8 cellular contexts compared by ENCODE assay signal in genomic region chr13:48562296-48563066, GRCh38. TPM values are rescaled to one million over a fixed set of nuclear protein-coding genes. Genes with fewer than 3 reads are reported as not detected.
DNase-seq lines count a peak whose midpoint lies in the region; ATAC-seq, FAIRE-seq and TF ChIP-seq lines count a peak whose summit lies in the region.

No MANE protein-coding gene starts in this region.

- no peaks in the 10 kb centered on the region for H3K9me3 Mint-ChIP-seq in astrocyte (ENCODE audit: unreplicated experiment)

- no peak overlapping the region for H3K27ac ChIP-seq in astrocyte (ENCODE audit: low read depth, low read length)

- no peaks in the 10 kb centered on the region for H3K9me3 ChIP-seq in astrocyte (ENCODE audit: insufficient read depth, low read depth, low read length)

- peaks cover 3% of the 10 kb centered on the region for H3K4me1 Mint-ChIP-seq in astrocyte (ENCODE audit: low read depth, unreplicated experiment)

- H3K9ac ChIP-seq in astrocyte (ENCODE audit: low read length), result no peak overlapping the region

- no peak overlapping the region for H3K4me3 ChIP-seq in astrocyte (ENCODE audit: insufficient read depth, low read depth, low read length)

- H3K27me3 ChIP-seq in astrocyte (ENCODE audit: insufficient read depth, low read length), result no peaks in the 10 kb centered on the region

- no peaks in the 10 kb centered on the region for H3K27me3 Mint-ChIP-seq in astrocyte (ENCODE audit: low read depth, unreplicated experiment)

- FAIRE-seq in astrocyte (lab: Jason Lieb, UNC), result no peak

- H3K4me3 Mint-ChIP-seq in astrocyte (ENCODE audit: unreplicated experiment), result no peak overlapping the region

- no peaks in the 10 kb centered on the region for H4K20me1 ChIP-seq in astrocyte (ENCODE audit: insufficient read depth, low read length)

- no peak overlapping the region for H3K4me2 ChIP-seq in astrocyte (ENCODE audit: low read length)

- peaks cover 4% of the 10 kb centered on the region for H3K4me1 ChIP-seq in astrocyte (ENCODE audit: insufficient read depth, low read length)

- no peaks in the 10 kb centered on the region for H3K36me3 Mint-ChIP-seq in astrocyte (ENCODE audit: low read depth, unreplicated experiment)

- H3K36me3 ChIP-seq in astrocyte (ENCODE audit: insufficient read depth, low read length), result no peaks in the 10 kb centered on the region

- no peak overlapping the region for H3K27ac Mint-ChIP-seq in astrocyte (ENCODE audit: unreplicated experiment)

- TF ChIP-seq CTCF in astrocyte (IDR thresholded peaks at IDR 0.05; ENCODE audit: insufficient read depth, low read depth, low read length), result no peak

- H3K79me2 ChIP-seq in astrocyte (ENCODE audit: insufficient read depth, low read length), result no peaks in the 10 kb centered on the region

- no peak overlapping the region for H2AFZ ChIP-seq in astrocyte (ENCODE audit: low read depth, low read length)

- ATAC-seq in GM18873 (IDR thresholded peaks at IDR 0.05; ENCODE audit: low FRiP score, unreplicated experiment) (peak; percentile 97), HG02973 (IDR thresholded peaks at IDR 0.05; ENCODE audit: unreplicated experiment) (peak; percentile 97)

- peak; percentile 47 for DNase-seq in SIG-M5 treated with dmso at 0.1 percent for 504 hours (lab: John Stamatoyannopoulos, UW; ENCODE audit: unreplicated experiment)
- DNase-seq in astrocyte (ENCODE audit: low read depth), result peak; percentile 31
- DNase-seq in stimulated activated CD8-positive, alpha-beta memory T cell treated with anti-CD3 and anti-CD28 coated beads, Interleukin-4, amount 100 ng/mL, for 4 hours (ENCODE audit: low read depth in 2 of 2, low spot score in 1 of 2), result peak; percentile 18 to 40
- DNase-seq in NCI-H524 (lab: John Stamatoyannopoulos, UW), result no peak
- no peak for DNase-seq in cerebellar cortex (ENCODE audit: low spot score)
- DNase-seq in DMS79 treated with DMSO at 0.1 percent for 48 hours (lab: John Stamatoyannopoulos, UW), result no peak

RNA-seq across cellular contexts. Expression of gene RCBTB2, which starts 29.6 kb away (rescaled TPM):
- 4.3 and 4.8 TPM in 2 replicates for total RNA-seq in astrocyte

Comparison
In these comparisons a context has a peak if more than half of its experiments do, and no peak if none do; other contexts are left out.
1. DNase-seq: peak in SIG-M5 treated with dmso at 0.1 percent for 504 hours (single experiment), astrocyte (single experiment) and stimulated activated CD8-positive, alpha-beta memory T cell treated with anti-CD3 and anti-CD28 coated beads, Interleukin-4, amount 100 ng/mL, for 4 hours (2 of 2); none in NCI-H524 (0 of 2), cerebellar cortex (single experiment) and DMS79 treated with DMSO at 0.1 percent for 48 hours (single experiment).